In the genomic region with DNA sequence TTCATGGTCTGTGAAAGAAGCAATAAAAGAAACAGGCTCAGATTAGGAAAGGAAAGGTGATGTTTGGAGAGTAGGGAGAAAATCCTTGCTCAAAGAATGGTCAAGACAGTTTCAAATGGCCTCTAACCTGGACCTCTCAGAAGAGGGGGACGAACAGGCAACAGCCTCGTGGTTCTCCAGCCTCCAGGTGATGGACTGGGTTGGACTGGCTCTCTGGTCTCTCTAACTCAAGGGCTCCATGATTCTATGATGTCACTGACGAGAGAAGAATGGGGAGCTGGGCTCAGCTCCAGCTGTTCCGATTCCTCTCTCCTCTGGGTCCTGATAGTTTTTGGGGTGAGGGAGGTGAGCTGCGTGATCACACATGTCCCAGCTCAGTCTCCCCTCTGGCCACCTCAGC, we compare ENCODE assay signal across 15 cellular contexts. TPM values are rescaled to one million over a fixed set of nuclear protein-coding genes. Genes with fewer than 3 reads are reported as not detected.
DNase-seq lines count a peak whose midpoint lies in the region; ATAC-seq, FAIRE-seq and TF ChIP-seq lines count a peak whose summit lies in the region.
"Had no signal": no experiment of that assay in that cellular context is flagged by ENCODE, and none has a peak within 500 bp of the region (broad histone marks: within the 10 kb centered on the region; RNA-seq: fewer than 3 reads in every experiment).

A gene (plus strand): TSS at position 301 of the 400 bp plus-strand sequence. CDS start 327 bp downstream, outside the sequence.

- H3K36me3 ChIP-seq in bronchial epithelial cell (ENCODE audit: control insufficient read depth, insufficient read depth, low read length), result peaks cover 8% of the 10 kb centered on the region
- peaks cover 12 to 19% of the 10 kb centered on the region in 2 donors for H3K36me3 ChIP-seq in thyroid gland
- H3K36me3 ChIP-seq in brain microvascular endothelial cell (replicated peaks), result peaks cover 11% of the 10 kb centered on the region
- H3K36me3 ChIP-seq in OCI-LY7 (ENCODE audit: insufficient read depth, low read length), result peaks cover 16% of the 10 kb centered on the region; the same call in 1 of the 2 replicates

- no peak for DNase-seq in activated CD4-positive, alpha-beta T cell treated with anti-CD3 and anti-CD28 coated beads, Interleukin-2, amount 10 ng/mL, durations not matched to agents 7 days and 5 days
- no peak for DNase-seq in activated CD4-positive, alpha-beta T cell treated with anti-CD3 and anti-CD28 coated beads for 48 hours
- DNase-seq in bronchial epithelial cell (ENCODE audit: low read depth) (no peak), left lobe of liver (ENCODE audit: low spot score) (peak; percentile 15), thyroid gland (no peak), brain microvascular endothelial cell (no peak), NCI-H1417 (lab: John Stamatoyannopoulos, UW) (no peak), OCI-LY7 (ENCODE audit: low spot score) (no peak)
- DNase-seq: activated CD4-positive, alpha-beta T cell treated with anti-CD3 and anti-CD28 coated beads for 4 hours; DMS79 treated with DMSO at 0.1 percent for 48 hours; NCI-H1105; stimulated activated CD4-positive, alpha-beta T cell treated with anti-CD3 and anti-CD28 coated beads, Interleukin-1b, Interleukin-23, amount 100 ng/mL, for 48 hours; stimulated activated naive B cell treated with anti-CD40 and anti-IgM and Interleukin-4, amounts not matched to agents 10 μg/mL and 1 μg/mL and 100 μg/mL, for 72 hours had no signal

- no peak within 1 kb of the TSS for H2AFZ ChIP-seq in OCI-LY7 (ENCODE audit: low read length)

- H3K4me3 ChIP-seq in bronchial epithelial cell (ENCODE audit: low read depth, low read length), result no peak within 1 kb of the TSS
- no peak within 1 kb of the TSS for H3K4me3 ChIP-seq in thyroid gland (replicated peaks in 1 of 3)
- no peak within 1 kb of the TSS for H3K4me3 ChIP-seq in brain microvascular endothelial cell (ENCODE audit: low read depth, low read length)
- no peak within 1 kb of the TSS for H3K4me3 ChIP-seq in OCI-LY7 (ENCODE audit: low read depth, low read length, poor library complexity, severe bottlenecking)

- H3K27me3 Mint-ChIP-seq in activated CD4-positive, alpha-beta T cell treated with anti-CD3 and anti-CD28 coated beads, Interleukin-2, amount 10 ng/mL, durations not matched to agents 7 days and 5 days, result no peaks in the 10 kb centered on the region
- H3K27me3 Mint-ChIP-seq: stimulated activated naive B cell treated with anti-CD40 and anti-IgM and Interleukin-4, amounts not matched to agents 10 μg/mL and 1 μg/mL and 100 μg/mL, for 72 hours had no signal

- TF ChIP-seq CTCF in bronchial epithelial cell (IDR thresholded peaks at IDR 0.05; ENCODE audit: insufficient read depth, low read length, severe bottlenecking) (no peak), thyroid gland (IDR thresholded peaks at IDR 0.05) (no peak), brain microvascular endothelial cell (IDR thresholded peaks at IDR 0.05; ENCODE audit: low read depth, low read length, missing control alignments) (no peak), OCI-LY7 (conservative IDR thresholded peaks at IDR 0.05; ENCODE audit: low read length) (no peak)

- no peak within 1 kb of the TSS for H3K4me3 Mint-ChIP-seq in activated CD4-positive, alpha-beta T cell treated with anti-CD3 and anti-CD28 coated beads, Interleukin-2, amount 10 ng/mL, durations not matched to agents 7 days and 5 days
- H3K4me3 Mint-ChIP-seq: neural crest cell; stimulated activated naive B cell treated with anti-CD40 and anti-IgM and Interleukin-4, amounts not matched to agents 10 μg/mL and 1 μg/mL and 100 μg/mL, for 72 hours had no signal

- no peaks in the 10 kb centered on the region for H3K79me2 ChIP-seq in OCI-LY7 (ENCODE audit: insufficient read depth, low read depth, low read length)

- H3K4me2 ChIP-seq in OCI-LY7 (ENCODE audit: low read length), result no peak within 1 kb of the TSS

- H3K4me1 Mint-ChIP-seq in activated CD4-positive, alpha-beta T cell treated with anti-CD3 and anti-CD28 coated beads, Interleukin-2, amount 10 ng/mL, durations not matched to agents 7 days and 5 days, result peaks cover 15% of the 10 kb centered on the region
- H3K4me1 Mint-ChIP-seq: neural crest cell had no signal

- intact Hi-C loops in thyroid gland (cut with DNase I) (no loop called here), OCI-LY7 (cut with micrococcal nuclease; ENCODE audit: unreplicated experiment) (no loop called here)

- H3K36me3 Mint-ChIP-seq in activated CD4-positive, alpha-beta T cell treated with anti-CD3 and anti-CD28 coated beads, Interleukin-2, amount 10 ng/mL, durations not matched to agents 7 days and 5 days (ENCODE audit: low read depth), result peaks cover 56% of the 10 kb centered on the region

- H3K4me1 ChIP-seq in thyroid gland, result no peaks in the 10 kb centered on the region
- H3K4me1 ChIP-seq in OCI-LY7 (ENCODE audit: insufficient read depth, low read length, poor library complexity, severe bottlenecking), result peaks cover 4% of the 10 kb centered on the region

- no peaks in the 10 kb centered on the region for H4K20me1 ChIP-seq in OCI-LY7 (ENCODE audit: insufficient read depth, low read length)

- no peak for TF ChIP-seq POLR2A in thyroid gland (IDR thresholded peaks at IDR 0.05)

- in situ Hi-C loops in brain microvascular endothelial cell (cut with HindIII; ENCODE audit: low pct_ligation_motif_present, low sequenced_read_pairs), result no loop called here

- H3K27me3 ChIP-seq in bronchial epithelial cell (ENCODE audit: control insufficient read depth, insufficient read depth, low read length) (no peaks in the 10 kb centered on the region), thyroid gland (no peaks in the 10 kb centered on the region), brain microvascular endothelial cell (replicated peaks) (no peaks in the 10 kb centered on the region)

- H3K9me2 ChIP-seq in OCI-LY7 (ENCODE audit: insufficient read depth, low read length), result no peaks in the 10 kb centered on the region

- peak within 1 kb of the TSS; percentile 69 for H3K27ac Mint-ChIP-seq in activated CD4-positive, alpha-beta T cell treated with anti-CD3 and anti-CD28 coated beads, Interleukin-2, amount 10 ng/mL, durations not matched to agents 7 days and 5 days
- H3K27ac Mint-ChIP-seq: stimulated activated naive B cell treated with anti-CD40 and anti-IgM and Interleukin-4, amounts not matched to agents 10 μg/mL and 1 μg/mL and 100 μg/mL, for 72 hours had no signal

- FAIRE-seq in bronchial epithelial cell (lab: Jason Lieb, UNC), result no peak

- no peaks in the 10 kb centered on the region for H3K9me3 ChIP-seq in thyroid gland
- 0 out of 2 replicates have a peak, but pooled peaks cover 7% of the 10 kb centered on the region for H3K9me3 ChIP-seq in OCI-LY7 (ENCODE audit: low read length)

- no peak for ATAC-seq in left lobe of liver
- ATAC-seq: stimulated activated naive B cell treated with anti-CD40 and anti-IgM and Interleukin-4, amounts not matched to agents 10 μg/mL and 1 μg/mL and 100 μg/mL, for 72 hours had no signal

- H3K27ac ChIP-seq in thyroid gland (no peak within 1 kb of the TSS), brain microvascular endothelial cell (no peak within 1 kb of the TSS), OCI-LY7 (ENCODE audit: low read depth, low read length, poor library complexity, severe bottlenecking) (no peak within 1 kb of the TSS)
- H3K27ac ChIP-seq: HL-60 had no signal

- WGBS in thyroid gland, 2 donors, result 93 to 97% methylated on average over 5 of the region's 5 CpGs

- no TSS peak for BruUV-seq in OCI-LY7 (replicated peaks; lab: Mats Ljungman, UMichigan)

- POLR2A ChIA-PET in activated CD4-positive, alpha-beta T cell treated with anti-CD3 and anti-CD28 coated beads, Interleukin-2, amount 10 ng/mL, durations not matched to agents 7 days and 5 days (lab: Charles Lee), result no interaction called here
- POLR2A ChIA-PET in OCI-LY7 (lab: Charles Lee), result interaction anchor here (0.7 to 1.1 kb wide), 3 partner anchors 11 to 629 kb away, joined by 3 read pairs; no protein-coding TSS in a partner anchor

- CTCF ChIA-PET in activated CD4-positive, alpha-beta T cell treated with anti-CD3 and anti-CD28 coated beads, Interleukin-2, amount 10 ng/mL, durations not matched to agents 7 days and 5 days (lab: Charles Lee), result no interaction called here
- CTCF ChIA-PET in OCI-LY7 (lab: Charles Lee; ENCODE audit: unreplicated experiment), result interaction anchor here (0.8 kb wide), 1 partner anchor 26 kb away, joined by 3 read pairs; no protein-coding TSS in a partner anchor

- H3K9me3 Mint-ChIP-seq in activated CD4-positive, alpha-beta T cell treated with anti-CD3 and anti-CD28 coated beads, Interleukin-2, amount 10 ng/mL, durations not matched to agents 7 days and 5 days, result peaks cover 9% of the 10 kb centered on the region

RNA-seq across cellular contexts. Expression of the gene that starts here (rescaled TPM):
- total RNA-seq in activated CD4-positive, alpha-beta T cell treated with anti-CD3 and anti-CD28 coated beads, Interleukin-2, amount 10 ng/mL, durations not matched to agents 7 days and 5 days, result 1 to 10 TPM; 7.1 to 9.1 TPM
- total RNA-seq in bronchial epithelial cell (10.0 and 13.1 TPM in 2 replicates), left lobe of liver (13.5 TPM), thyroid gland (10 to 100 TPM; 12.7 to 29.8 (median 20.6) TPM), OCI-LY7 (2022) (9.3 and 11.5 TPM in 2 replicates)
- total RNA-seq in OCI-LY7 (2014; rRNA removed; shearing (Covaris generic)), result 6.4 and 7.0 TPM in 2 replicates
